In genomic region chr17:80474231-80474932, GRCh38 we compare ENCODE assay signal across 8 cellular contexts. TPM values are rescaled to one million over a fixed set of nuclear protein-coding genes. Genes with fewer than 3 reads are reported as not detected.
DNase-seq lines count a peak whose midpoint lies in the region; ATAC-seq and TF ChIP-seq lines count a peak whose summit lies in the region.

No MANE protein-coding gene starts in this region.

- H3K27ac Mint-ChIP-seq in WTC11 = no peak overlapping the region

- no peak for TF ChIP-seq CTCF in WTC11 (IDR thresholded peaks at IDR 0.05)

- peak overlapping the region; percentile 61 for H3K4me3 Mint-ChIP-seq in WTC11

- no peaks in the 10 kb centered on the region for H3K9me3 Mint-ChIP-seq in WTC11

- H3K4me1 Mint-ChIP-seq in WTC11 = peaks cover 11% of the 10 kb centered on the region

- DNase-seq in NCI-H1105 treated with DMSO at 0.1 percent for 48 hours (lab: John Stamatoyannopoulos, UW) (peak; percentile 7), NCI-H1105 (lab: John Stamatoyannopoulos, UW) (no peak), LHCN-M2 (ENCODE audit: low read depth) (peak; percentile 45), WTC11 (ENCODE audit: low spot score) (no peak), glomerular visceral epithelial cell (ENCODE audit: extremely low spot score) (peak; percentile 45), mucosa of gallbladder (ENCODE audit: low spot score) (no peak), NCI-H1694 treated with DMSO at 0.1 percent for 48 hours (lab: John Stamatoyannopoulos, UW) (no peak)

- ATAC-seq in WTC11 (no peak), GM21529 (IDR thresholded peaks at IDR 0.05; ENCODE audit: unreplicated experiment) (no peak)

- H3K36me3 Mint-ChIP-seq in WTC11 = no peaks in the 10 kb centered on the region

- peaks cover 76% of the 10 kb centered on the region for H3K27me3 Mint-ChIP-seq in WTC11 (ENCODE audit: low read depth)

- CTCF ChIA-PET in WTC11 (lab: Charles Lee) = interaction anchor here (1.1 to 4.1 kb wide), 3 partner anchors 27 to 101 kb away, joined by 4 to 23 read pairs (median 6); no protein-coding TSS in a partner anchor

- POLR2A ChIA-PET in WTC11 (lab: Charles Lee) = interaction anchor here (1.1 kb wide), 1 partner anchor 92 kb away, joined by 3 read pairs; no protein-coding TSS in a partner anchor

TF ChIP-seq in WTC11, 78 proteins besides CTCF, POLR2A, EP300 and RAD21:
- no peak for TF ChIP-seq ESRRA (CRISPR knock-in tag; IDR thresholded peaks at IDR 0.05; ENCODE audit: borderline replicate concordance)
- no peak for TF ChIP-seq RELA (CRISPR knock-in tag; IDR thresholded peaks at IDR 0.05; ENCODE audit: borderline replicate concordance)
- TF ChIP-seq FOXJ3 (CRISPR knock-in tag; IDR thresholded peaks at IDR 0.05; ENCODE audit: borderline replicate concordance) = no peak
- 0 out of 2 replicates have a peak, but pooled peaks have one; percentile 15 for TF ChIP-seq HMGXB4 (CRISPR knock-in tag; IDR thresholded peaks at IDR 0.05)
- TF ChIP-seq USF1 (CRISPR knock-in tag; IDR thresholded peaks at IDR 0.05) = peak; percentile 77
- peak; percentile 84 for TF ChIP-seq USF2 (CRISPR knock-in tag; IDR thresholded peaks at IDR 0.05)
- no peak for TF ChIP-seq TEAD4 (CRISPR knock-in tag; IDR thresholded peaks at IDR 0.05)
- no peak for TF ChIP-seq ETV6 (CRISPR knock-in tag; IDR thresholded peaks at IDR 0.05)
- no peak for TF ChIP-seq CBFB (CRISPR knock-in tag; IDR thresholded peaks at IDR 0.05; ENCODE audit: low read depth)
- no peak for TF ChIP-seq ZNF219 (CRISPR knock-in tag; IDR thresholded peaks at IDR 0.05; ENCODE audit: borderline replicate concordance)
- TF ChIP-seq ZNF396 (CRISPR knock-in tag; IDR thresholded peaks at IDR 0.05; ENCODE audit: borderline replicate concordance) = no peak
- no peak for TF ChIP-seq SMAD4 (CRISPR knock-in tag; IDR thresholded peaks at IDR 0.05)
- no peak for TF ChIP-seq ZNF138 (CRISPR knock-in tag; conservative IDR thresholded peaks at IDR 0.05)
- TF ChIP-seq ARID4B (CRISPR knock-in tag; IDR thresholded peaks at IDR 0.05; ENCODE audit: borderline replicate concordance) = no peak

RNA-seq across cellular contexts. Expression of gene NPTX1, which starts 2.0 kb away (rescaled TPM):
- total RNA-seq in LHCN-M2 (2014; rRNA removed) = 0.45 and 0.80 TPM in 2 replicates
- polyA plus RNA-seq in LHCN-M2 (2012) = 0.35 TPM
- total RNA-seq in WTC11 (2021) = 9.7 to 15.1 TPM (median 10.8 TPM) in 3 replicates
- 5.7 TPM for total RNA-seq in mucosa of gallbladder

RNA-seq across cellular contexts. Expression of gene ENDOV, which starts 59.4 kb away (rescaled TPM):
- total RNA-seq in LHCN-M2 (2014; rRNA removed) (11.5 and 13.7 TPM in 2 replicates), WTC11 (2021) (18.1 to 25.2 TPM (median 20.6 TPM) in 3 replicates), mucosa of gallbladder (26.2 TPM)
- 17.3 TPM for polyA plus RNA-seq in LHCN-M2 (2012)

Comparison
In these comparisons a context has a peak if more than half of its experiments do, and no peak if none do; other contexts are left out.
1. DNase-seq: peak in NCI-H1105 treated with DMSO at 0.1 percent for 48 hours (single experiment), LHCN-M2 (single experiment) and glomerular visceral epithelial cell (single experiment); none in NCI-H1105 (single experiment), WTC11 (single experiment), mucosa of gallbladder (single experiment) and NCI-H1694 treated with DMSO at 0.1 percent for 48 hours (single experiment).